In the genomic region with DNA sequence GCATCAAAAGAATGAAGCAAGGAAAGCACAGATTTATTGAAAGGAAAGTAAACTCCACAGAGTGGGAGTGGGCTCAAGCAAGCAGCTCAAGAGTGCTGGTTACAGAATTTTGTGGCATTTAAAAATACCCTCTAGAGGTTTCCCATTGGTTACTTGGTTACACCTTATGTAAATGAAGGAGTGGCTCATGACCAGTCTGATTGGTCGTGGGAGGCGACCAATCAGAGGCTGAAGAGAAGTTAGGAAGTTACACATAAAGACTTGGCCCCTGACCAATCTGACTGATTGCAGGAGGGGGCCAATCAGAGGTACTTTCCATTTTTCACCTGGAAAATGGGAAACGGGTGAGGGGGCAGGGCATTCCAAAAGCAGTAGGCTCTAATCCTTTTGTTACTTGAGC, we compare ENCODE assay signal across 24 cellular contexts.
"Had no signal": no experiment of that assay in that cellular context is flagged by ENCODE, and none has a peak within 500 bp of the region (broad histone marks: within the 10 kb centered on the region; RNA-seq: fewer than 3 reads in every experiment).

No MANE protein-coding gene starts in this region.

- H3K27ac ChIP-seq: coronary artery, gastroesophageal sphincter, heart right ventricle, lower lobe of right lung, parathyroid adenoma, stomach, thoracic aorta, upper lobe of right lung, WERI-Rb-1 had no signal

- H3K4me3 ChIP-seq: coronary artery, gastroesophageal sphincter, heart right ventricle, lower lobe of right lung, stomach, thoracic aorta, upper lobe of right lung had no signal

- H3K27me3 Mint-ChIP-seq: activated CD4-positive, alpha-beta memory T cell treated with anti-CD3 and anti-CD28 coated beads, Interleukin-2, amount 10 ng/mL, durations not matched to agents 7 days and 5 days; activated CD4-positive, alpha-beta T cell treated with anti-CD3 and anti-CD28 coated beads for 36 hours; activated naive CD8-positive, alpha-beta T cell; central memory CD8-positive, alpha-beta T cell; T-cell had no signal

- H3K36me3 Mint-ChIP-seq: activated naive CD8-positive, alpha-beta T cell; brain; T-cell had no signal

- ATAC-seq: activated CD4-positive, alpha-beta T cell treated with anti-CD3 and anti-CD28 coated beads for 36 hours; activated T-cell treated with anti-CD3 and anti-CD28 coated beads, Interleukin-2, amount 50 U/mL, for 4 hours; gastroesophageal sphincter; left colon; T-cell; upper lobe of right lung had no signal

- H3K27ac Mint-ChIP-seq: activated CD4-positive, alpha-beta memory T cell treated with anti-CD3 and anti-CD28 coated beads, Interleukin-2, amount 10 ng/mL, durations not matched to agents 7 days and 5 days; activated CD4-positive, alpha-beta T cell treated with anti-CD3 and anti-CD28 coated beads for 36 hours; activated naive CD8-positive, alpha-beta T cell; brain; T-cell had no signal

- DNase-seq: activated CD4-positive, alpha-beta memory T cell treated with anti-CD3 and anti-CD28 coated beads, Interleukin-2, amount 10 ng/mL, durations not matched to agents 7 days and 5 days; activated CD4-positive, alpha-beta T cell treated with anti-CD3 and anti-CD28 coated beads for 36 hours; activated effector memory CD4-positive, alpha-beta T cell treated with anti-CD3 and anti-CD28 coated beads, Interleukin-2, amount 50 U/mL, for 16 hours; activated T-cell treated with anti-CD3 and anti-CD28 coated beads, Interleukin-2, amount 50 U/mL, for 4 hours; amygdala; effector CD8-positive, alpha-beta T cell; erythroblast; left colon; lower lobe of right lung; stimulated activated CD4-positive, alpha-beta T cell treated with anti-CD3 and anti-CD28 coated beads, Interleukin-1b, Interleukin-23, amount 100 ng/mL, for 48 hours; stomach; T-cell; T1000; upper lobe of right lung; WERI-Rb-1 had no signal

- H3K4me1 Mint-ChIP-seq: activated CD4-positive, alpha-beta memory T cell treated with anti-CD3 and anti-CD28 coated beads, Interleukin-2, amount 10 ng/mL, durations not matched to agents 7 days and 5 days; activated CD4-positive, alpha-beta T cell treated with anti-CD3 and anti-CD28 coated beads for 36 hours; central memory CD8-positive, alpha-beta T cell; neural crest cell had no signal

- H3K27me3 ChIP-seq: gastroesophageal sphincter, heart right ventricle, stomach, upper lobe of right lung had no signal

- H2AFZ ChIP-seq: parathyroid adenoma had no signal

- H3K4me3 Mint-ChIP-seq: activated CD4-positive, alpha-beta memory T cell treated with anti-CD3 and anti-CD28 coated beads, Interleukin-2, amount 10 ng/mL, durations not matched to agents 7 days and 5 days; activated CD4-positive, alpha-beta T cell treated with anti-CD3 and anti-CD28 coated beads for 36 hours; activated naive CD8-positive, alpha-beta T cell; activated T-cell treated with anti-CD3 and anti-CD28 coated beads, Interleukin-2, amount 50 U/mL, for 4 hours; central memory CD8-positive, alpha-beta T cell; neural crest cell; T-cell had no signal

- H3K9me3 ChIP-seq: gastroesophageal sphincter, lower lobe of right lung, stomach, thoracic aorta, upper lobe of right lung had no signal

- H3K4me1 ChIP-seq: gastroesophageal sphincter, lower lobe of right lung, parathyroid adenoma, stomach, upper lobe of right lung had no signal

- H3K36me3 ChIP-seq: gastroesophageal sphincter, heart right ventricle, lower lobe of right lung, stomach, thoracic aorta, upper lobe of right lung, WERI-Rb-1 had no signal

- H3K9ac ChIP-seq: parathyroid adenoma had no signal
